ENCODE assay signal across 1 cellular context in the genomic region with DNA sequence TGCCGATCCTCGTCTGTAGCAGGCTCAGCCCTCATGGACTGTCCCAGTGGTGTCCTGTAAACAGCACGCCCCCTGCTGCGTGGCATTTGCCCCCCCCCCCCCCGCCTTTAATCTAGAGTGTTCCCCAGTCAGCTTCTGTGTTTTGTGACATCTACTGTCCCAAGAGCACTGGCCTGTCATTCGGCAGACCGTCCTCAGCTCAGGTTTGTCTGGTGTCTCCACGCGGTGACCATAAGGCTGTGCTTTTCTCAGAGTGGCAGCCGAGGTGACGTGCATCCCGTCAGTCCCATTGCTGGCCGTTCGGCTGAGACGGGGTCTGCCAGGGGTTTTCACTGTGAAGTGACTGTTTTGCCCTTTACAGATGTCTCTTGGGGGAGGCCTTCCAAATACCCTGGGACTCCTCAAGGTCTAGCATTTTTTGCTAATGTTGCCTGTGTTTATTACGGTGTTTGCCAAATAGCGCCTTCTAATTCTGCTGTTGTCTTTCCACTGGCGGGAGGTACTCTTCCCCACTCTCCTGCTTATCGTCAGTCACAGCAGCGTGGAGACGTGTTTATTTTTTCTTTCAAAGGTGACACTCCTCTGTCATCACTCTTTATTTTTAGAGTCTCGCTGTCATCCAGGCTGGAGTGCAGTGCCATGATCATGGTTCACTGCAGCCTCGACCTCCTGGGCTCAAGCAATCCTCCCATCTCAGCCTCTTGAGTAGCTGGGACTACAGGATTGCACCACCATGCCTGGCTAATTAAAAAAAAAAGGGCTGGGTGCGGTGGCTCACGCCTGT.
TF ChIP-seq lines count a peak whose summit lies in the region.

No MANE protein-coding gene starts in this region.

TF ChIP-seq in K562, 482 proteins besides CTCF, POLR2A, EP300 and RAD21:
- TF ChIP-seq, protein P1, sequence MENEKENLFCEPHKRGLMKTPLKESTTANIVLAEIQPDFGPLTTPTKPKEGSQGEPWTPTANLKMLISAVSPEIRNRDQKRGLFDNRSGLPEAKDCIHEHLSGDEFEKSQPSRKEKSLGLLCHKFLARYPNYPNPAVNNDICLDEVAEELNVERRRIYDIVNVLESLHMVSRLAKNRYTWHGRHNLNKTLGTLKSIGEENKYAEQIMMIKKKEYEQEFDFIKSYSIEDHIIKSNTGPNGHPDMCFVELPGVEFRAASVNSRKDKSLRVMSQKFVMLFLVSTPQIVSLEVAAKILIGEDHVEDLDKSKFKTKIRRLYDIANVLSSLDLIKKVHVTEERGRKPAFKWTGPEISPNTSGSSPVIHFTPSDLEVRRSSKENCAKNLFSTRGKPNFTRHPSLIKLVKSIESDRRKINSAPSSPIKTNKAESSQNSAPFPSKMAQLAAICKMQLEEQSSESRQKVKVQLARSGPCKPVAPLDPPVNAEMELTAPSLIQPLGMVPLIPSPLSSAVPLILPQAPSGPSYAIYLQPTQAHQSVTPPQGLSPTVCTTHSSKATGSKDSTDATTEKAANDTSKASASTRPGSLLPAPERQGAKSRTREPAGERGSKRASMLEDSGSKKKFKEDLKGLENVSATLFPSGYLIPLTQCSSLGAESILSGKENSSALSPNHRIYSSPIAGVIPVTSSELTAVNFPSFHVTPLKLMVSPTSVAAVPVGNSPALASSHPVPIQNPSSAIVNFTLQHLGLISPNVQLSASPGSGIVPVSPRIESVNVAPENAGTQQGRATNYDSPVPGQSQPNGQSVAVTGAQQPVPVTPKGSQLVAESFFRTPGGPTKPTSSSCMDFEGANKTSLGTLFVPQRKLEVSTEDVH (IDR thresholded peaks at IDR 0.05; ENCODE audit: low read depth, partially characterized antibody): no peak
- TF ChIP-seq TCF3 (CRISPR knock-in tag; IDR thresholded peaks at IDR 0.05) (peak; percentile 24; the same call in 1 of the 2 replicates), HIVEP1 (CRISPR knock-in tag; IDR thresholded peaks at IDR 0.05) (no peak), ZNF707 (CRISPR knock-in tag; conservative IDR thresholded peaks at IDR 0.05) (no peak), ZNF197 (CRISPR knock-in tag; IDR thresholded peaks at IDR 0.05; ENCODE audit: low read depth) (no peak), PML (IDR thresholded peaks at IDR 0.05; ENCODE audit: low read length) (no peak), ZFPM2 (CRISPR knock-in tag; IDR thresholded peaks at IDR 0.05) (no peak), ZNF518B (CRISPR knock-in tag; IDR thresholded peaks at IDR 0.05) (no peak), ZNF740 (CRISPR knock-in tag; IDR thresholded peaks at IDR 0.05) (peak; percentile 62; the same call in 1 of the 2 replicates), ZNF740 (tag; IDR thresholded peaks at IDR 0.05) (no peak), BCL6 (CRISPR knock-in tag; IDR thresholded peaks at IDR 0.05) (no peak), ZNF212 (CRISPR knock-in tag; IDR thresholded peaks at IDR 0.05) (no peak)
